In the genomic region with DNA sequence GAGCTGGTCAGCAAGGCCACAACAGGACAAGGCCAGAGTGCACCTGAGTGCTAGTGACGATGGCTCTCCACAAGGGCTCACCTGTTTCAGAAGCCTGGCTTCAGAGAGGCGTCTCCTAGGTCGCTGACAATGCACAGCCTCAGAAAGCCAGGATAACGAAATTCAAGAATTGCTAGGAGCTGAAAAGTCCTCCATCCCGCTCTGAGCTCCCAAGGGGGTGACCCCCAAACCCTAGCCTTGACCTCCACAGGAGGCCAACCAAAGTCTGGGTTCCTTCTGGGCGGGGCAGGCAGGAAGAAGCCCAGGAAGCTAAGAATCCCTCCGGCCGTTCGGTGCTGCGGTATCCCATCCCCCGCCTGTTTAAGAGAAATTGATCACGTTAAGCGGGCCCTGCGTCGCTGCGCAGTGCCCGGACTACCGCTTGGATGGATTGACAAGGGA, we compare ENCODE assay signal across 12 cellular contexts. TPM values are rescaled to one million over a fixed set of nuclear protein-coding genes. Genes with fewer than 3 reads are reported as not detected.
DNase-seq lines count a peak whose midpoint lies in the region; ATAC-seq and TF ChIP-seq lines count a peak whose summit lies in the region.
"Had no signal": no experiment of that assay in that cellular context is flagged by ENCODE, and none has a peak within 500 bp of the region (broad histone marks: within the 10 kb centered on the region; RNA-seq: fewer than 3 reads in every experiment).

No MANE protein-coding gene starts in this region.

- no peak overlapping the region for H2AFZ ChIP-seq in neural progenitor cell (replicated peaks)

- TF ChIP-seq EP300 in esophagus muscularis mucosa (IDR thresholded peaks at IDR 0.05): no peak

- H3K4me1 Mint-ChIP-seq in CD8-positive, alpha-beta T cell (ENCODE audit: low read depth): peaks cover 55% of the 10 kb centered on the region
- H3K4me1 Mint-ChIP-seq in WTC11 (peaks cover 52% of the 10 kb centered on the region), neural progenitor cell (peaks cover 42% of the 10 kb centered on the region)

- H3K79me2 ChIP-seq in neural progenitor cell (ENCODE audit: low read depth): no peaks in the 10 kb centered on the region

- CTCF ChIA-PET in CD8-positive, alpha-beta T cell (lab: Charles Lee): interaction anchor here (2.9 to 4.7 kb wide), 2 partner anchors 12 to 840 kb away, joined by 15 to 33 read pairs; no protein-coding TSS in a partner anchor
- CTCF ChIA-PET in WTC11 (lab: Charles Lee): interaction anchor here (1.0 to 5.5 kb wide), 9 partner anchors 8 to 974 kb away, joined by 3 to 73 read pairs (median 4); no protein-coding TSS in a partner anchor

- H3K4me2 ChIP-seq in neural progenitor cell: peak overlapping the region; percentile 67

- H3K36me3 Mint-ChIP-seq in CD8-positive, alpha-beta T cell: peaks cover 8% of the 10 kb centered on the region
- H3K36me3 Mint-ChIP-seq in WTC11 (no peaks in the 10 kb centered on the region), neural progenitor cell (no peaks in the 10 kb centered on the region)

- H3K4me1 ChIP-seq in CD8-positive, alpha-beta T cell (ENCODE audit: insufficient read depth, low read length): peaks cover 56% of the 10 kb centered on the region
- H3K4me1 ChIP-seq in esophagus muscularis mucosa: peaks cover 22 to 69% (median 55%) of the 10 kb centered on the region in 4 donors
- H3K4me1 ChIP-seq in neural progenitor cell: peaks cover 35% of the 10 kb centered on the region

- peaks cover 66% of the 10 kb centered on the region for H4K20me1 ChIP-seq in neural progenitor cell (ENCODE audit: low read depth)

- H3F3A ChIP-seq in neural progenitor cell (ENCODE audit: low read depth): peaks cover 31% of the 10 kb centered on the region

- no peak for TF ChIP-seq CTCF in CD8-positive, alpha-beta T cell (IDR thresholded peaks at IDR 0.05)
- no peak for TF ChIP-seq CTCF in WTC11 (IDR thresholded peaks at IDR 0.05)
- no peak for TF ChIP-seq CTCF in esophagus muscularis mucosa (IDR thresholded peaks at IDR 0.05)
- TF ChIP-seq CTCF in neural progenitor cell (IDR thresholded peaks at IDR 0.05): no peak

- no peak overlapping the region for H3K9ac ChIP-seq in neural progenitor cell

- no peak for TF ChIP-seq POLR2A in esophagus muscularis mucosa (IDR thresholded peaks at IDR 0.05; ENCODE audit: low read depth)

- POLR2A ChIA-PET in CD8-positive, alpha-beta T cell (lab: Charles Lee): interaction anchor here (1.1 to 3.7 kb wide), 3 partner anchors 12 to 801 kb away, joined by 3 to 36 read pairs (median 6); no protein-coding TSS in a partner anchor
- POLR2A ChIA-PET in WTC11 (lab: Charles Lee): interaction anchor here (0.9 to 1.0 kb wide), 2 partner anchors 13 to 801 kb away, joined by 3 to 4 read pairs; a partner anchor contains a TSS

- H3K27me3 Mint-ChIP-seq in CD8-positive, alpha-beta T cell (ENCODE audit: low read depth): peaks cover 53% of the 10 kb centered on the region
- H3K27me3 Mint-ChIP-seq in WTC11 (ENCODE audit: low read depth) (peaks cover 99% of the 10 kb centered on the region), neural progenitor cell (ENCODE audit: insufficient read depth, low read depth) (peaks cover 83% of the 10 kb centered on the region)

- no peaks in the 10 kb centered on the region for H3K36me3 ChIP-seq in CD8-positive, alpha-beta T cell (ENCODE audit: insufficient read depth, low read length)
- H3K36me3 ChIP-seq in esophagus muscularis mucosa (no peaks in the 10 kb centered on the region), neural progenitor cell (no peaks in the 10 kb centered on the region)

- no peak overlapping the region for H3K27ac ChIP-seq in CD8-positive, alpha-beta T cell (ENCODE audit: low read depth, low read length)
- H3K27ac ChIP-seq in esophagus muscularis mucosa (replicated peaks in 1 of 4): peak overlapping the region; percentile 87 to 94 (median 91)
- H3K27ac ChIP-seq in neural progenitor cell: no peak overlapping the region

- H3K27ac Mint-ChIP-seq in CD8-positive, alpha-beta T cell: no peak overlapping the region
- H3K27ac Mint-ChIP-seq in WTC11: no peak overlapping the region
- H3K27ac Mint-ChIP-seq in neural progenitor cell: no peak overlapping the region

- ATAC-seq in CD8-positive, alpha-beta T cell: no peak
- no peak for ATAC-seq in WTC11
- ATAC-seq in GM19467 (IDR thresholded peaks at IDR 0.05; ENCODE audit: unreplicated experiment): no peak

- DNase-seq in CD8-positive, alpha-beta T cell: no peak
- DNase-seq in WTC11 (ENCODE audit: low spot score): no peak
- DNase-seq in esophagus muscularis mucosa (ENCODE audit: extremely low spot score): no peak
- DNase-seq in neural progenitor cell (ENCODE audit: low spot score): peak; percentile 62
- DNase-seq in NCI-H446 (lab: John Stamatoyannopoulos, UW): no peak
- DNase-seq in midbrain (lab: John Stamatoyannopoulos, UW): no peak
- no peak for DNase-seq in cerebellar nuclear complex (lab: John Stamatoyannopoulos, UW)
- DNase-seq: GOT3, NCI-H187 treated with DMSO at 0.1 percent for 48 hours, occipital lobe had no signal

- H3K4me3 Mint-ChIP-seq in CD8-positive, alpha-beta T cell: peak overlapping the region; percentile 93
- H3K4me3 Mint-ChIP-seq in WTC11 (peak overlapping the region; percentile 70), neural progenitor cell (peak overlapping the region; percentile 43)

- 37% methylated on average over 5 of the region's 18 CpGs for WGBS in esophagus muscularis mucosa

- H3K4me3 ChIP-seq in CD8-positive, alpha-beta T cell (ENCODE audit: low read depth, low read length): peak overlapping the region; percentile 70
- H3K4me3 ChIP-seq in esophagus muscularis mucosa: peak overlapping the region; percentile 52 to 74 (median 68)
- H3K4me3 ChIP-seq in neural progenitor cell: peak overlapping the region; percentile 35

- peaks cover 54% of the 10 kb centered on the region for H3K27me3 ChIP-seq in CD8-positive, alpha-beta T cell (ENCODE audit: insufficient read depth, low read length)
- peaks cover 0 to 23% (median 0%) of the 10 kb centered on the region in 4 donors for H3K27me3 ChIP-seq in esophagus muscularis mucosa
- peaks cover 100% of the 10 kb centered on the region for H3K27me3 ChIP-seq in neural progenitor cell

- no peaks in the 10 kb centered on the region for H3K9me3 ChIP-seq in CD8-positive, alpha-beta T cell (ENCODE audit: low read length)
- H3K9me3 ChIP-seq in esophagus muscularis mucosa (no peaks in the 10 kb centered on the region), neural progenitor cell (ENCODE audit: low read depth) (no peaks in the 10 kb centered on the region)

- H3K9me3 Mint-ChIP-seq in CD8-positive, alpha-beta T cell: no peaks in the 10 kb centered on the region
- H3K9me3 Mint-ChIP-seq in WTC11 (no peaks in the 10 kb centered on the region), neural progenitor cell (peaks cover 2% of the 10 kb centered on the region)

- intact Hi-C loops in CD8-positive, alpha-beta T cell (cut with DNase I, micrococcal nuclease): loop anchor here (5.0 kb wide), 5 partner anchors 541 to 1609 kb away; a partner anchor contains a TSS
- intact Hi-C loops in esophagus muscularis mucosa (cut with DNase I): loop anchor here (5.0 to 10.0 kb wide), 4 partner anchors 374 to 929 kb away; no protein-coding TSS in a partner anchor

TF ChIP-seq in WTC11, 78 proteins besides CTCF, POLR2A, EP300 and RAD21 (continues in another document):
- TF ChIP-seq, protein P1, sequence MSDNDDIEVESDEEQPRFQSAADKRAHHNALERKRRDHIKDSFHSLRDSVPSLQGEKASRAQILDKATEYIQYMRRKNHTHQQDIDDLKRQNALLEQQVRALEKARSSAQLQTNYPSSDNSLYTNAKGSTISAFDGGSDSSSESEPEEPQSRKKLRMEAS (CRISPR knock-in tag; IDR thresholded peaks at IDR 0.05): no peak
- no peak for TF ChIP-seq MXD4 (CRISPR knock-in tag; IDR thresholded peaks at IDR 0.05; ENCODE audit: borderline replicate concordance)
- no peak for TF ChIP-seq GABPB1 (CRISPR knock-in tag; IDR thresholded peaks at IDR 0.05)
- TF ChIP-seq ZNF219 (CRISPR knock-in tag; IDR thresholded peaks at IDR 0.05; ENCODE audit: borderline replicate concordance): no peak
- TF ChIP-seq, protein P2, sequence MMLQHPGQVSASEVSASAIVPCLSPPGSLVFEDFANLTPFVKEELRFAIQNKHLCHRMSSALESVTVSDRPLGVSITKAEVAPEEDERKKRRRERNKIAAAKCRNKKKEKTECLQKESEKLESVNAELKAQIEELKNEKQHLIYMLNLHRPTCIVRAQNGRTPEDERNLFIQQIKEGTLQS (CRISPR knock-in tag; conservative IDR thresholded peaks at IDR 0.05): no peak
- no peak for TF ChIP-seq FOXJ3 (CRISPR knock-in tag; IDR thresholded peaks at IDR 0.05; ENCODE audit: borderline replicate concordance)
- TF ChIP-seq, protein P3, sequence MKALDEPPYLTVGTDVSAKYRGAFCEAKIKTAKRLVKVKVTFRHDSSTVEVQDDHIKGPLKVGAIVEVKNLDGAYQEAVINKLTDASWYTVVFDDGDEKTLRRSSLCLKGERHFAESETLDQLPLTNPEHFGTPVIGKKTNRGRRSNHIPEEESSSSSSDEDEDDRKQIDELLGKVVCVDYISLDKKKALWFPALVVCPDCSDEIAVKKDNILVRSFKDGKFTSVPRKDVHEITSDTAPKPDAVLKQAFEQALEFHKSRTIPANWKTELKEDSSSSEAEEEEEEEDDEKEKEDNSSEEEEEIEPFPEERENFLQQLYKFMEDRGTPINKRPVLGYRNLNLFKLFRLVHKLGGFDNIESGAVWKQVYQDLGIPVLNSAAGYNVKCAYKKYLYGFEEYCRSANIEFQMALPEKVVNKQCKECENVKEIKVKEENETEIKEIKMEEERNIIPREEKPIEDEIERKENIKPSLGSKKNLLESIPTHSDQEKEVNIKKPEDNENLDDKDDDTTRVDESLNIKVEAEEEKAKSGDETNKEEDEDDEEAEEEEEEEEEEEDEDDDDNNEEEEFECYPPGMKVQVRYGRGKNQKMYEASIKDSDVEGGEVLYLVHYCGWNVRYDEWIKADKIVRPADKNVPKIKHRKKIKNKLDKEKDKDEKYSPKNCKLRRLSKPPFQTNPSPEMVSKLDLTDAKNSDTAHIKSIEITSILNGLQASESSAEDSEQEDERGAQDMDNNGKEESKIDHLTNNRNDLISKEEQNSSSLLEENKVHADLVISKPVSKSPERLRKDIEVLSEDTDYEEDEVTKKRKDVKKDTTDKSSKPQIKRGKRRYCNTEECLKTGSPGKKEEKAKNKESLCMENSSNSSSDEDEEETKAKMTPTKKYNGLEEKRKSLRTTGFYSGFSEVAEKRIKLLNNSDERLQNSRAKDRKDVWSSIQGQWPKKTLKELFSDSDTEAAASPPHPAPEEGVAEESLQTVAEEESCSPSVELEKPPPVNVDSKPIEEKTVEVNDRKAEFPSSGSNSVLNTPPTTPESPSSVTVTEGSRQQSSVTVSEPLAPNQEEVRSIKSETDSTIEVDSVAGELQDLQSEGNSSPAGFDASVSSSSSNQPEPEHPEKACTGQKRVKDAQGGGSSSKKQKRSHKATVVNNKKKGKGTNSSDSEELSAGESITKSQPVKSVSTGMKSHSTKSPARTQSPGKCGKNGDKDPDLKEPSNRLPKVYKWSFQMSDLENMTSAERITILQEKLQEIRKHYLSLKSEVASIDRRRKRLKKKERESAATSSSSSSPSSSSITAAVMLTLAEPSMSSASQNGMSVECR (CRISPR knock-in tag; IDR thresholded peaks at IDR 0.05; ENCODE audit: borderline replicate concordance): no peak

RNA-seq across cellular contexts. Expression of a gene that starts 2.5 kb away (rescaled TPM):
- total RNA-seq in CD8-positive, alpha-beta T cell: not detected
- total RNA-seq in WTC11 (2021): 0.22 to 0.55 TPM (median 0.27 TPM) in 3 replicates
- total RNA-seq in esophagus muscularis mucosa: 10 to 100 TPM; 50.3 to 99.6 (median 74.7) TPM
- total RNA-seq in neural progenitor cell (ENCODE audit: low replicate concordance): not detected in 2 replicates
- total RNA-seq: SK-MEL-5 had no signal

Comparison
In these comparisons a context has a peak if more than half of its experiments do, and no peak if none do; other contexts are left out.
1. H3K27ac ChIP-seq: peak in esophagus muscularis mucosa (4 of 4); none in CD8-positive, alpha-beta T cell (single experiment) and neural progenitor cell (single experiment).
2. H3K4me3 Mint-ChIP-seq: peak in every context shown above with its lines; median percentile 93 in CD8-positive, alpha-beta T cell; 70 in WTC11; 43 in neural progenitor cell.
3. RNA of a gene that starts 2.5 kb away (total RNA-seq): 50.3 to 99.6 TPM in esophagus muscularis mucosa; 0.22 to 0.55 TPM in WTC11, not detected in CD8-positive, alpha-beta T cell and not detected in neural progenitor cell; every median in the first group is over 10 times any median in the second.
4. Peak in every context shown above with its lines, with median percentiles within 50 percentile points of each other: H3K4me3 ChIP-seq.